ENCODE assay signal across 9 cellular contexts in genomic region chr1:205465392-205465791, GRCh38. TPM values are rescaled to one million over a fixed set of nuclear protein-coding genes. Genes with fewer than 3 reads are reported as not detected.
"Had no signal": no experiment of that assay in that cellular context is flagged by ENCODE, and none has a peak within 500 bp of the region (broad histone marks: within the 10 kb centered on the region; RNA-seq: fewer than 3 reads in every experiment).

No MANE protein-coding gene starts in this region.

- H3K4me2 ChIP-seq: GM23338 had no signal

- ATAC-seq: GM23338, HCT116 had no signal

- H3K27ac ChIP-seq: HL-60 had no signal

- H3K27ac Mint-ChIP-seq: GM23338, IgD-negative memory B cell had no signal

- H3K4me1 ChIP-seq: HAP-1 had no signal

- H3K36me3 ChIP-seq: HAP-1 had no signal

- H3K4me3 Mint-ChIP-seq: GM23338, IgD-negative memory B cell had no signal

- H3K9me3 ChIP-seq: HAP-1 had no signal

- H3K9me3 Mint-ChIP-seq: GM23338, IgD-negative memory B cell had no signal

- H2AFZ ChIP-seq: GM23338 had no signal

- H3K4me3 ChIP-seq: GM23338, HAP-1 had no signal

- DNase-seq: H7, Kasumi-1, KG1 had no signal

- H3K4me1 Mint-ChIP-seq: IgD-negative memory B cell had no signal

RNA-seq across cellular contexts. Expression of gene BLACAT1, which starts 9.5 kb away (rescaled TPM):
- polyA plus RNA-seq: IgD-negative memory B cell had no signal

RNA-seq across cellular contexts. Expression of gene LEMD1, which starts 43.5 kb away (rescaled TPM):
- total RNA-seq: HT1080 had no signal
- polyA plus RNA-seq: IgD-negative memory B cell had no signal
